In the genomic region with DNA sequence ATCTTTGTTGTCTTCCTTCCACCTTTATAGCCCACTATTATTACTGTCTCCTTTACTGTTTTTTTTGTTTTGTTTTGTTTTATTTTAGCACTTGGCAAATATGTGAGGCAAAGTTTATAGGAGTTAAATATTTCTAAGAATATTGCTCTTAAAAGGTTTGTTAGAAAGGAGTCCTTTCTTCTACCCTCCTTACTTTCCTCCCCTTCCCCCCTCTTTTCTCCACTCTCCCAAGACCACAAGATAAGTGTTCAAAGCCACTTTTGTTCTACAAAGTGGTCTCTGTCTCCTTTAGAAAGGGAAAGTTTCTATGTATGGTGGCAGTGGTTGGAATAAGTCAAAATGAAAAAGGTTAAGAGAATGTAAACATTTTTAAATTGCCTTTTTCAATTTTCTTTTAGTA, we compare ENCODE assay signal across 17 cellular contexts.
DNase-seq lines count a peak whose midpoint lies in the region; ATAC-seq and TF ChIP-seq lines count a peak whose summit lies in the region.
"Had no signal": no experiment of that assay in that cellular context is flagged by ENCODE, and none has a peak within 500 bp of the region (broad histone marks: within the 10 kb centered on the region; RNA-seq: fewer than 3 reads in every experiment).

No MANE protein-coding gene starts in this region.

- no peaks in the 10 kb centered on the region for H3K36me3 Mint-ChIP-seq in progenitor cell of endocrine pancreas (ENCODE audit: insufficient read depth)

- H2BK15ac ChIP-seq in mesenchymal stem cell (ENCODE audit: low read depth, poor library complexity, severe bottlenecking) = no peak overlapping the region

- H3K4ac ChIP-seq in mesenchymal stem cell (ENCODE audit: low read depth in 1 of 2, low read length in 2 of 2) = no peak overlapping the region

- peaks cover 1% of the 10 kb centered on the region for H3K9me3 Mint-ChIP-seq in progenitor cell of endocrine pancreas (ENCODE audit: low read depth)
- no peaks in the 10 kb centered on the region for H3K9me3 Mint-ChIP-seq in stimulated activated naive CD8-positive, alpha-beta T cell treated with anti-CD3 and anti-CD28 coated beads, Interleukin-15, amount 100 ng/mL, for 72 hours

- H3K4me3 Mint-ChIP-seq in progenitor cell of endocrine pancreas (ENCODE audit: low read depth) = no peak overlapping the region
- no peak overlapping the region for H3K4me3 Mint-ChIP-seq in stimulated activated naive CD8-positive, alpha-beta T cell treated with anti-CD3 and anti-CD28 coated beads, Interleukin-15, amount 100 ng/mL, for 72 hours
- H3K4me3 Mint-ChIP-seq: H9 had no signal

- no peak for TF ChIP-seq CTCF in HEK293 (tag by site-specific recombination; IDR thresholded peaks at IDR 0.05)
- TF ChIP-seq CTCF in progenitor cell of endocrine pancreas (IDR thresholded peaks at IDR 0.05; ENCODE audit: unreplicated experiment) = no peak
- no peak for TF ChIP-seq CTCF in esophagus squamous epithelium (IDR thresholded peaks at IDR 0.05)

- H3K4me1 ChIP-seq in HEK293 (ENCODE audit: control insufficient read depth, insufficient read depth, low read length) (no peaks in the 10 kb centered on the region), mesodermal cell (ENCODE audit: control insufficient read depth, insufficient read depth, low read length, poor library complexity, severe bottlenecking) (peaks cover 16% of the 10 kb centered on the region), esophagus squamous epithelium (no peaks in the 10 kb centered on the region), mesenchymal stem cell (ENCODE audit: control insufficient read depth, insufficient read depth, low read depth, low read length) (peaks cover 3% of the 10 kb centered on the region)

- no peak overlapping the region for H4K8ac ChIP-seq in mesenchymal stem cell (ENCODE audit: low read length)

- no peak overlapping the region for H3K4me2 ChIP-seq in mesenchymal stem cell (ENCODE audit: low read length, poor library complexity, severe bottlenecking)

- H3K27ac Mint-ChIP-seq in progenitor cell of endocrine pancreas = peak overlapping the region; percentile 73
- no peak overlapping the region for H3K27ac Mint-ChIP-seq in stimulated activated naive CD8-positive, alpha-beta T cell treated with anti-CD3 and anti-CD28 coated beads, Interleukin-15, amount 100 ng/mL, for 72 hours

- H3K9ac ChIP-seq in SK-N-MC (ENCODE audit: insufficient read length) (no peak overlapping the region), mesenchymal stem cell (ENCODE audit: low read length) (no peak overlapping the region)
- H3K9ac ChIP-seq: GM23248 had no signal

- H3K4me1 Mint-ChIP-seq in progenitor cell of endocrine pancreas (ENCODE audit: low read depth) = peaks cover 13% of the 10 kb centered on the region
- no peaks in the 10 kb centered on the region for H3K4me1 Mint-ChIP-seq in stimulated activated naive CD8-positive, alpha-beta T cell treated with anti-CD3 and anti-CD28 coated beads, Interleukin-15, amount 100 ng/mL, for 72 hours

- intact Hi-C loops in esophagus squamous epithelium (cut with DNase I) = no loop called here

- H2BK5ac ChIP-seq in mesenchymal stem cell (ENCODE audit: low read depth, low read length, poor library complexity, severe bottlenecking) = no peak overlapping the region

- H2AFZ ChIP-seq in mesenchymal stem cell (ENCODE audit: low read depth, low read length) = no peak overlapping the region

- ATAC-seq in stimulated activated naive CD8-positive, alpha-beta T cell treated with anti-CD3 and anti-CD28 coated beads, Interleukin-15, amount 100 ng/mL, for 72 hours = no peak
- ATAC-seq: Right ventricle myocardium inferior had no signal

- H3K14ac ChIP-seq in mesenchymal stem cell (ENCODE audit: low read length in 2 of 2) = no peak overlapping the region

- H3K27ac ChIP-seq in HEK293 (ENCODE audit: extremely low read depth, low read depth, low read length) (no peak overlapping the region), SK-N-MC (peak overlapping the region; percentile 81), mesodermal cell (ENCODE audit: low read depth, low read length, severe bottlenecking) (peak overlapping the region; percentile 32), esophagus squamous epithelium (no peak overlapping the region), mesenchymal stem cell (ENCODE audit: low read length, poor library complexity, severe bottlenecking) (no peak overlapping the region)
- H3K27ac ChIP-seq: GM23248 had no signal

- no peak overlapping the region for H4K91ac ChIP-seq in mesenchymal stem cell (ENCODE audit: low read length)

- no peak overlapping the region for H2AK5ac ChIP-seq in mesenchymal stem cell (ENCODE audit: low read length, severe bottlenecking)

- no peak for TF ChIP-seq POLR2A in esophagus squamous epithelium (IDR thresholded peaks at IDR 0.05)

- no peak overlapping the region for H3K23ac ChIP-seq in mesenchymal stem cell (ENCODE audit: low read length in 2 of 2)

- DNase-seq in SK-N-MC (ENCODE audit: low read depth, low spot score) (no peak), progenitor cell of endocrine pancreas (ENCODE audit: low spot score, unreplicated experiment) (no peak), esophagus squamous epithelium (lab: John Stamatoyannopoulos, UW) (no peak), pons (ENCODE audit: low spot score) (no peak), mesenchymal stem cell (no peak)
- no peak for DNase-seq in stimulated activated naive CD8-positive, alpha-beta T cell treated with anti-CD3 and anti-CD28 coated beads, Interleukin-15, amount 100 ng/mL, for 72 hours
- DNase-seq: DMS153, GM23248, H9, KBM-7, NCI-H1105 treated with DMSO at 0.1 percent for 48 hours, NCI-H1930, NCI-H2107, NCI-H774 had no signal

- H3K18ac ChIP-seq in mesenchymal stem cell (ENCODE audit: low read depth in 1 of 2, low read length in 2 of 2) = no peak overlapping the region

- H3K9me3 ChIP-seq in HEK293 (ENCODE audit: control insufficient read depth, insufficient read depth, low read depth, low read length) (no peaks in the 10 kb centered on the region), SK-N-MC (ENCODE audit: low read depth, low read length) (peaks cover 1% of the 10 kb centered on the region; the same call in 1 of the 2 replicates), mesodermal cell (ENCODE audit: control insufficient read depth, low read length) (peaks cover 9% of the 10 kb centered on the region), esophagus squamous epithelium (no peaks in the 10 kb centered on the region), mesenchymal stem cell (ENCODE audit: control insufficient read depth, low read length) (peaks cover 6% of the 10 kb centered on the region)

- H2BK12ac ChIP-seq in mesenchymal stem cell (ENCODE audit: low read length in 2 of 2) = no peak overlapping the region

- no peaks in the 10 kb centered on the region for H3K36me3 ChIP-seq in HEK293 (ENCODE audit: control insufficient read depth in 2 of 2, insufficient read depth in 1 of 2, low read length in 2 of 2)
- no peaks in the 10 kb centered on the region for H3K36me3 ChIP-seq in SK-N-MC (ENCODE audit: insufficient read depth, low read length)
- no peaks in the 10 kb centered on the region for H3K36me3 ChIP-seq in mesodermal cell (ENCODE audit: control insufficient read depth, insufficient read depth, low read length)
- no peaks in the 10 kb centered on the region for H3K36me3 ChIP-seq in esophagus squamous epithelium
- no peaks in the 10 kb centered on the region for H3K36me3 ChIP-seq in mesenchymal stem cell (ENCODE audit: control insufficient read depth in 1 of 2, insufficient read depth in 2 of 2, low read depth in 1 of 2, low read length in 2 of 2)

- no peak overlapping the region for H3K4me3 ChIP-seq in HEK293 (ENCODE audit: low read depth, low read length)
- peak overlapping the region; percentile 2; the same call in 1 of the 2 replicates for H3K4me3 ChIP-seq in SK-N-MC
- H3K4me3 ChIP-seq in mesodermal cell (ENCODE audit: extremely low read depth, insufficient read depth, low read length, poor library complexity, severe bottlenecking) = no peak overlapping the region
- no peak overlapping the region for H3K4me3 ChIP-seq in esophagus squamous epithelium
- no peak overlapping the region for H3K4me3 ChIP-seq in mesenchymal stem cell (ENCODE audit: insufficient read depth in 1 of 2, low read depth in 1 of 2, low read length in 2 of 2)
- H3K4me3 ChIP-seq: GM23248 had no signal

- POLR2A ChIA-PET in HEK293 (lab: Yijun Ruan, JAX) = no interaction called here

- H2BK120ac ChIP-seq in mesenchymal stem cell (ENCODE audit: low read depth, low read length) = no peak overlapping the region

- CTCF ChIA-PET in HEK293 (lab: Yijun Ruan, JAX) = interaction anchor here (0.9 to 1.9 kb wide), 2 partner anchors 9 to 341 kb away, joined by 3 to 9 read pairs; no protein-coding TSS in a partner anchor

- no peaks in the 10 kb centered on the region for H3K79me1 ChIP-seq in mesenchymal stem cell (replicated peaks; ENCODE audit: low read length, poor library complexity, severe bottlenecking)

- H3K27me3 ChIP-seq in esophagus squamous epithelium = no peaks in the 10 kb centered on the region
- no peaks in the 10 kb centered on the region for H3K27me3 ChIP-seq in mesenchymal stem cell (ENCODE audit: control insufficient read depth in 1 of 2, insufficient read depth in 1 of 2, low read length in 2 of 2)

- no peaks in the 10 kb centered on the region for H3K27me3 Mint-ChIP-seq in progenitor cell of endocrine pancreas
- H3K27me3 Mint-ChIP-seq in stimulated activated naive CD8-positive, alpha-beta T cell treated with anti-CD3 and anti-CD28 coated beads, Interleukin-15, amount 100 ng/mL, for 72 hours = peaks cover 17% of the 10 kb centered on the region

TF ChIP-seq in HEK293, 187 proteins besides CTCF, POLR2A, EP300 and RAD21:
- TF ChIP-seq SALL2 (tag by site-specific recombination; IDR thresholded peaks at IDR 0.05; ENCODE audit: borderline replicate concordance) = no peak
- no peak for TF ChIP-seq KLF16 (tag by site-specific recombination; IDR thresholded peaks at IDR 0.05)
- TF ChIP-seq ZNF621 (tag by site-specific recombination; IDR thresholded peaks at IDR 0.05) = no peak
- TF ChIP-seq PRDM1 (tag by site-specific recombination; IDR thresholded peaks at IDR 0.05) = peak; percentile 24; the same call in 1 of the 2 replicates

Comparison
In these comparisons a context has a peak if more than half of its experiments do, and no peak if none do; other contexts are left out.
1. H3K27ac ChIP-seq: peak in SK-N-MC (single experiment) and mesodermal cell (single experiment); none in HEK293 (single experiment), esophagus squamous epithelium (0 of 4) and mesenchymal stem cell (single experiment).